8 cellular contexts compared by ENCODE assay signal in genomic region chr7:68509054-68509453, GRCh38.
"Had no signal": no experiment of that assay in that cellular context is flagged by ENCODE, and none has a peak within 500 bp of the region (broad histone marks: within the 10 kb centered on the region; RNA-seq: fewer than 3 reads in every experiment).

No MANE protein-coding gene starts in this region.

- H3K4me3 ChIP-seq: GM23248, HAP-1 had no signal

- H3K9me3 ChIP-seq: HAP-1 had no signal

- H3K36me3 ChIP-seq: HAP-1 had no signal

- FAIRE-seq: HTR-8/SVneo had no signal

- ATAC-seq: HCT116 had no signal

- H3K27ac ChIP-seq: GM23248 had no signal

- DNase-seq: GM23248, GOT3, H7, HFFc6, KBM-7 had no signal

- H2AFZ ChIP-seq: GM23248 had no signal

- H3K4me1 ChIP-seq: HAP-1 had no signal

- H3K9ac ChIP-seq: GM23248 had no signal
